Comparison of ENCODE assay signal across 16 cellular contexts in genomic region chr19:8452446-8453123, GRCh38. TPM values are rescaled to one million over a fixed set of nuclear protein-coding genes. Genes with fewer than 3 reads are reported as not detected.
DNase-seq lines count a peak whose midpoint lies in the region; ATAC-seq and TF ChIP-seq lines count a peak whose summit lies in the region.
"Had no signal": no experiment of that assay in that cellular context is flagged by ENCODE, and none has a peak within 500 bp of the region (broad histone marks: within the 10 kb centered on the region; RNA-seq: fewer than 3 reads in every experiment).

No MANE protein-coding gene starts in this region.

- no CpG with 5 or more reads among the region's 4 CpGs for WGBS in IMR-90 (ENCODE audit: extremely low coverage in 2 of 2, insufficient read length in 1 of 2), 2 experiments
- WGBS in neuronal stem cell (ENCODE audit: extremely low coverage in 2 of 2, insufficient read length in 2 of 2, insufficient replicate concordance in 1 of 2), 2 donors = no CpG with 5 or more reads among the region's 4 CpGs

- TF ChIP-seq RAD21 in IMR-90 (IDR thresholded peaks at IDR 0.05; ENCODE audit: low read length) = no peak

- DNase-seq in CD14-positive monocyte (ENCODE audit: low spot score) (no peak), IMR-90 (no peak), NOMO-1 treated with DMSO at 0.1 percent for 48 hours (lab: John Stamatoyannopoulos, UW; ENCODE audit: unreplicated experiment) (no peak), neuronal stem cell (ENCODE audit: low spot score) (no peak), dorsolateral prefrontal cortex (no peak)
- no peak for DNase-seq in effector memory CD8-positive, alpha-beta T cell
- DNase-seq: activated B cell treated with CpG ODN at 0.5 μM for 24 hours; hypothalamus; stimulated activated CD4-positive, alpha-beta T cell treated with anti-CD3 and anti-CD28 coated beads, Interleukin-2, amount 100 ng/mL, for 24 hours; stimulated activated naive CD4-positive, alpha-beta T cell had no signal

- CTCF ChIA-PET in IMR-90 (lab: Yijun Ruan, JAX) = interaction anchor here (0.6 to 1.1 kb wide), 2 partner anchors 23 to 130 kb away, joined by 3 to 4 read pairs; no protein-coding TSS in a partner anchor

- no peak overlapping the region for H2BK12ac ChIP-seq in neuronal stem cell (ENCODE audit: low read length)

- H3K23ac ChIP-seq in IMR-90 (ENCODE audit: low read depth, low read length) (peak overlapping the region; percentile 42; the same call in 1 of the 2 replicates), neuronal stem cell (ENCODE audit: low read depth, low read length, poor library complexity) (no peak overlapping the region)

- H3K4me1 ChIP-seq in IMR-90 (ENCODE audit: control insufficient read depth, insufficient read depth, low read length) (peaks cover 18% of the 10 kb centered on the region), neutrophil (ENCODE audit: control insufficient read depth in 1 of 2, insufficient read depth in 1 of 2, low read depth in 1 of 2, low read length in 1 of 2) (peaks cover 11 to 16% of the 10 kb centered on the region in 2 experiments), neuronal stem cell (ENCODE audit: control insufficient read depth in 2 of 2, insufficient read depth in 1 of 2, low read depth in 1 of 2, low read length in 2 of 2) (peaks cover 2 to 4% of the 10 kb centered on the region in 2 donors)

- H3K14ac ChIP-seq in IMR-90 (replicated peaks; ENCODE audit: low read depth, low read length) = 0 out of 2 replicates have a peak overlapping the region, but pooled peaks have one; percentile 18
- H3K14ac ChIP-seq in neuronal stem cell (ENCODE audit: low read length) = no peak overlapping the region

- no peak for TF ChIP-seq POLR2A in IMR-90 (IDR thresholded peaks at IDR 0.05; ENCODE audit: low read depth, low read length)

- no peaks in the 10 kb centered on the region for H3K27me3 Mint-ChIP-seq in CD14-positive monocyte (ENCODE audit: low read depth in 3 of 3)
- H3K27me3 Mint-ChIP-seq in effector memory CD8-positive, alpha-beta T cell = no peaks in the 10 kb centered on the region
- H3K27me3 Mint-ChIP-seq: activated B cell treated with CpG ODN at 0.5 μM for 24 hours had no signal

- TF ChIP-seq CTCF in CD14-positive monocyte (IDR thresholded peaks at IDR 0.05) = no peak
- no peak for TF ChIP-seq CTCF in IMR-90 (conservative IDR thresholded peaks at IDR 0.05; ENCODE audit: low read depth, low read length)
- TF ChIP-seq CTCF in neutrophil (IDR thresholded peaks at IDR 0.05) = no peak
- TF ChIP-seq CTCF in dorsolateral prefrontal cortex (IDR thresholded peaks at IDR 0.05 in 54 of 56, conservative IDR thresholded peaks at IDR 0.05 in 2 of 56; ENCODE audit: low read depth in 1 of 56, partially characterized antibody in 56 of 56) = no peak

- H4K91ac ChIP-seq in IMR-90 (ENCODE audit: insufficient read depth, low read depth, low read length) (no peak overlapping the region), neuronal stem cell (ENCODE audit: low read depth, low read length, poor library complexity) (no peak overlapping the region)

- H4K20me1 ChIP-seq in IMR-90 (ENCODE audit: insufficient read depth, low read length) = peaks cover 99% of the 10 kb centered on the region

- H4K8ac ChIP-seq in IMR-90 (ENCODE audit: low read depth in 2 of 2, low read length in 2 of 2) (no peak overlapping the region), neuronal stem cell (ENCODE audit: low read depth, low read length) (no peak overlapping the region)

- dilution Hi-C loops in IMR-90 (cut with HindIII; ENCODE audit: low sequenced_read_pairs, unreplicated experiment) = no loop called here

- H3K4me3 Mint-ChIP-seq in CD14-positive monocyte = no peak overlapping the region
- H3K4me3 Mint-ChIP-seq in effector memory CD8-positive, alpha-beta T cell = peak overlapping the region; percentile 58 to 61

- peaks cover 43% of the 10 kb centered on the region for H3K9me1 ChIP-seq in IMR-90 (ENCODE audit: insufficient read depth, low read length)

- H3K9ac ChIP-seq in IMR-90 (ENCODE audit: low read depth, low read length) (no peak overlapping the region), neuronal stem cell (ENCODE audit: low read depth, low read length, poor library complexity) (no peak overlapping the region)

- no TSS peak for BruUV-seq in IMR-90 (replicated peaks; lab: Mats Ljungman, UMichigan)

- no peak overlapping the region for H4K5ac ChIP-seq in IMR-90 (ENCODE audit: low read depth, low read length)

- H2BK5ac ChIP-seq in IMR-90 (ENCODE audit: low read depth, low read length, poor library complexity, severe bottlenecking) (no peak overlapping the region), neuronal stem cell (ENCODE audit: low read length) (no peak overlapping the region)

- H3K27ac ChIP-seq in IMR-90 (ENCODE audit: insufficient read depth, low read length) = no peak overlapping the region
- H3K27ac ChIP-seq in neutrophil = peak overlapping the region; percentile 2
- H3K27ac ChIP-seq in neuronal stem cell (replicated peaks; ENCODE audit: low read length) = no peak overlapping the region
- peak overlapping the region in 1 of 59 donors; percentile 25 for H3K27ac ChIP-seq in dorsolateral prefrontal cortex
- H3K27ac ChIP-seq: C4-2B, prostate gland had no signal

- H2BK120ac ChIP-seq in IMR-90 (ENCODE audit: low read depth, low read length) (no peak overlapping the region), neuronal stem cell (ENCODE audit: low read depth, low read length) (no peak overlapping the region)

- H3K9me3 ChIP-seq in IMR-90 (ENCODE audit: control insufficient read depth, insufficient read depth, low read length) (no peaks in the 10 kb centered on the region), neutrophil (no peaks in the 10 kb centered on the region), neuronal stem cell (replicated peaks in 1 of 2; ENCODE audit: control insufficient read depth in 2 of 2, insufficient read depth in 1 of 2, low read depth in 1 of 2, low read length in 2 of 2) (no peaks in the 10 kb centered on the region)
- H3K9me3 ChIP-seq: HAP-1, prostate gland had no signal

- H3K27me3 ChIP-seq in IMR-90 (ENCODE audit: control insufficient read depth, insufficient read depth, low read length) = no peaks in the 10 kb centered on the region
- no peaks in the 10 kb centered on the region for H3K27me3 ChIP-seq in neutrophil
- no peaks in the 10 kb centered on the region for H3K27me3 ChIP-seq in neuronal stem cell (ENCODE audit: control insufficient read depth in 3 of 3, insufficient read depth in 3 of 3, low read depth in 1 of 3, low read length in 3 of 3)
- H3K27me3 ChIP-seq in dorsolateral prefrontal cortex = no peaks in the 10 kb centered on the region

- H3K4me3 ChIP-seq in IMR-90 (ENCODE audit: insufficient read depth, low read depth, low read length) (no peak overlapping the region), neutrophil (ENCODE audit: low read depth in 1 of 2, low read length in 1 of 2) (no peak overlapping the region), neuronal stem cell (ENCODE audit: low read length in 2 of 2) (no peak overlapping the region), dorsolateral prefrontal cortex (no peak overlapping the region)
- H3K4me3 ChIP-seq: HAP-1, prostate gland had no signal

- H3K79me1 ChIP-seq in IMR-90 (ENCODE audit: low read depth in 1 of 2, low read length in 2 of 2) = peaks cover 4 to 81% of the 10 kb centered on the region in 2 experiments
- no peaks in the 10 kb centered on the region for H3K79me1 ChIP-seq in neuronal stem cell (ENCODE audit: low read depth, low read length)

- H2BK15ac ChIP-seq in IMR-90 (ENCODE audit: low read depth, low read length) = no peak overlapping the region
- H2BK15ac ChIP-seq in neuronal stem cell (ENCODE audit: low read length) = no peak overlapping the region

- H3K18ac ChIP-seq in IMR-90 (ENCODE audit: low read depth, low read length) = no peak overlapping the region
- no peak overlapping the region for H3K18ac ChIP-seq in neuronal stem cell (ENCODE audit: low read length)

- peaks cover 48 to 59% of the 10 kb centered on the region in 2 donors for H3K36me3 Mint-ChIP-seq in CD14-positive monocyte
- H3K36me3 Mint-ChIP-seq in effector memory CD8-positive, alpha-beta T cell (ENCODE audit: insufficient read depth) = peaks cover 55% of the 10 kb centered on the region

- H3K4me1 Mint-ChIP-seq in CD14-positive monocyte = peaks cover 46% of the 10 kb centered on the region
- H3K4me1 Mint-ChIP-seq in effector memory CD8-positive, alpha-beta T cell (ENCODE audit: low read depth in 2 of 2) = peaks cover 58 to 81% of the 10 kb centered on the region in 2 donors

- peaks cover 17% of the 10 kb centered on the region for H3K36me3 ChIP-seq in IMR-90 (ENCODE audit: control insufficient read depth, insufficient read depth, low read length)
- H3K36me3 ChIP-seq in neutrophil = peaks cover 26% of the 10 kb centered on the region
- peaks cover 23 to 93% of the 10 kb centered on the region in 2 donors for H3K36me3 ChIP-seq in neuronal stem cell (replicated peaks in 1 of 2; ENCODE audit: control insufficient read depth in 2 of 2, insufficient read depth in 2 of 2, low read length in 2 of 2)
- H3K36me3 ChIP-seq: prostate gland had no signal

- in situ Hi-C loops in IMR-90 (cut with MboI; ENCODE audit: low sequenced_read_pairs) = no loop called here

- no peak overlapping the region for H2AFZ ChIP-seq in IMR-90 (replicated peaks; ENCODE audit: low read length, poor library complexity)
- no peak overlapping the region for H2AFZ ChIP-seq in neuronal stem cell (ENCODE audit: low read length)

- peak overlapping the region; percentile 12 for H3K4ac ChIP-seq in IMR-90 (ENCODE audit: low read depth, low read length)
- no peak overlapping the region for H3K4ac ChIP-seq in neuronal stem cell (ENCODE audit: low read length)

- intact Hi-C loops in CD14-positive monocyte (cut with micrococcal nuclease) (no loop called here), IMR-90 (cut with micrococcal nuclease) (no loop called here), dorsolateral prefrontal cortex (cut with DNase I) (loop anchor here in 1 of 2 donors (5.0 kb wide), 1 partner anchor 55 kb away; no protein-coding TSS in a partner anchor)

- no peak overlapping the region for H3K4me2 ChIP-seq in IMR-90 (ENCODE audit: low read depth, low read length)
- H3K4me2 ChIP-seq in neuronal stem cell (ENCODE audit: insufficient read depth, low read length, poor library complexity, severe bottlenecking) = no peak overlapping the region

- no peak overlapping the region for H2AK9ac ChIP-seq in IMR-90 (replicated peaks; ENCODE audit: low read depth, low read length, poor library complexity)

- peak overlapping the region in 4 of 7 donors; percentile 58 to 87 (median 76) for H3K27ac Mint-ChIP-seq in CD14-positive monocyte
- peak overlapping the region in 1 of 2 donors; percentile 41 for H3K27ac Mint-ChIP-seq in effector memory CD8-positive, alpha-beta T cell

- no peak overlapping the region for H2BK20ac ChIP-seq in IMR-90 (ENCODE audit: low read depth, low read length)

- POLR2A ChIA-PET in IMR-90 (lab: Charles Lee; ENCODE audit: unreplicated experiment) = no interaction called here

- no peaks in the 10 kb centered on the region for H3K9me3 Mint-ChIP-seq in CD14-positive monocyte
- no peaks in the 10 kb centered on the region for H3K9me3 Mint-ChIP-seq in effector memory CD8-positive, alpha-beta T cell
- H3K9me3 Mint-ChIP-seq: activated B cell treated with CpG ODN at 0.5 μM for 24 hours had no signal

- ATAC-seq in IMR-90 (ENCODE audit: low read depth) (no peak), GM21528 (IDR thresholded peaks at IDR 0.05; ENCODE audit: low FRiP score, unreplicated experiment) (no peak)
- no peak for ATAC-seq in effector memory CD8-positive, alpha-beta T cell (replicated peaks)

- no peak overlapping the region for H3K56ac ChIP-seq in IMR-90 (ENCODE audit: extremely low read depth, insufficient read depth, low read length)

- H2AK5ac ChIP-seq in IMR-90 (ENCODE audit: low read depth, low read length) (peak overlapping the region; percentile 65; the same call in 1 of the 2 replicates), neuronal stem cell (ENCODE audit: low read depth, low read length) (no peak overlapping the region)

RNA-seq across cellular contexts. Expression of gene HNRNPM, which starts 7.8 kb away (rescaled TPM):
- polyA plus RNA-seq in CD14-positive monocyte (100 to 1,000 TPM in 1 of 2 donors, 10 to 100 TPM in 1; 77.0 to 116 TPM), IMR-90 (2012; rRNA removed) (197 and 249 TPM in 2 replicates)
- total RNA-seq in IMR-90 (2012; rRNA removed) (75.6 and 90.5 TPM in 2 replicates), dorsolateral prefrontal cortex (100 to 1,000 TPM in 119 of 120 experiments, 10 to 100 TPM in 1; 99.2 to 179 (median 128) TPM)
- polyA plus RNA-seq in IMR-90 (2012; cell fraction: cytosol; rRNA removed) = 223 and 344 TPM in 2 replicates
- polyA plus RNA-seq in IMR-90 (2012; cell fraction: nucleus; rRNA removed; ENCODE audit: low replicate concordance) = 124 and 380 TPM in 2 replicates
- polyA plus RNA-seq in neuronal stem cell (2013, experiment 1 of 2) = 112 TPM
- 111 TPM for polyA plus RNA-seq in neuronal stem cell (2013, experiment 2 of 2)

RNA-seq across cellular contexts. Expression of gene MARCHF2, which starts 39.5 kb away (rescaled TPM):
- polyA plus RNA-seq in CD14-positive monocyte (10 to 100 TPM; 47.8 to 90.8 TPM), IMR-90 (2012; rRNA removed) (33.8 and 39.1 TPM in 2 replicates)
- total RNA-seq in IMR-90 (2012; rRNA removed) (48.6 and 58.8 TPM in 2 replicates), dorsolateral prefrontal cortex (100 to 1,000 TPM in 17 of 120 experiments, 10 to 100 TPM in 103; 61.3 to 163 (median 86.8) TPM)
- polyA plus RNA-seq in IMR-90 (2012; cell fraction: cytosol; rRNA removed) = 13.0 and 59.2 TPM in 2 replicates
- polyA plus RNA-seq in IMR-90 (2012; cell fraction: nucleus; rRNA removed; ENCODE audit: low replicate concordance) = 29.7 and 55.1 TPM in 2 replicates
- 25.7 TPM for polyA plus RNA-seq in neuronal stem cell (2013, experiment 1 of 2)
- 24.5 TPM for polyA plus RNA-seq in neuronal stem cell (2013, experiment 2 of 2)

RNA-seq across cellular contexts. Expression of gene PRAM1, which starts 49.9 kb away (rescaled TPM):
- 10 to 100 TPM; 43.3 to 69.0 TPM for polyA plus RNA-seq in CD14-positive monocyte
- not detected in 2 replicates for total RNA-seq in IMR-90 (2012; rRNA removed)
- 0.09 TPM in 2 replicates for polyA plus RNA-seq in IMR-90 (2012; rRNA removed)
- polyA plus RNA-seq in IMR-90 (2012; cell fraction: cytosol; rRNA removed) = 0.02 TPM in 1 of 2 replicates, not detected in the other
- 0.66 and 0.70 TPM in 2 replicates for polyA plus RNA-seq in IMR-90 (2012; cell fraction: nucleus; rRNA removed; ENCODE audit: low replicate concordance)
- polyA plus RNA-seq in neuronal stem cell (2013, experiment 1 of 2) = 1.2 TPM
- 1.2 TPM for polyA plus RNA-seq in neuronal stem cell (2013, experiment 2 of 2)
- total RNA-seq in dorsolateral prefrontal cortex = 10 to 100 TPM in 19 of 120 experiments, 1 to 10 TPM in 101; 2.7 to 16.1 (median 6.3) TPM
- total RNA-seq: epithelial cell of proximal tubule had no signal

Comparison
In these comparisons a context has a peak if more than half of its experiments do, and no peak if none do; other contexts are left out.
1. H3K4me3 Mint-ChIP-seq: peak in effector memory CD8-positive, alpha-beta T cell (2 of 2); none in CD14-positive monocyte (0 of 2).